14 cellular contexts compared by ENCODE assay signal in the genomic region with DNA sequence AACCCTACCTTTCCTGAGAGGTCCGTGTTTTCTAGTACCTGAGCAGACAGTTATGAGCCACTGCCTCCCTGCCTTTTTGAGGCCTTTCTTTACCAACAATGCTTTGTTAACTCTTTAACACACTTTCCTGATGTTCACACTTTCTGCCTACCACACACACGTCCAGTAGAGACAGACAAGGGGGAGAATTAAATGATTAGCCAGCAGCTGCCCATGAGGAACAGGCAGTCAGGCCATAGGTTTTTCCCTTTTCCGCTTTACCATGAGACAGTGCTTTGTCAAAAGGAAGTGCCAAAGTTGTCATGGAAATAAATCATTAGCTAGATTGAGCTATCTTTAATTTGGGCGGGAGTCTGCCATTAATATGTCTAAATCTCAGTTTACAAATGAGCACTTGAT.
DNase-seq lines count a peak whose midpoint lies in the region; ATAC-seq and TF ChIP-seq lines count a peak whose summit lies in the region.
"Had no signal": no experiment of that assay in that cellular context is flagged by ENCODE, and none has a peak within 500 bp of the region (broad histone marks: within the 10 kb centered on the region; RNA-seq: fewer than 3 reads in every experiment).

No MANE protein-coding gene starts in this region.

- no peak for ATAC-seq in activated CD8-positive, alpha-beta T cell treated with anti-CD3 and anti-CD28 coated beads for 36 hours
- ATAC-seq in HG03135 (IDR thresholded peaks at IDR 0.05; ENCODE audit: unreplicated experiment), result no peak
- ATAC-seq: heart right ventricle had no signal

- no peak for TF ChIP-seq CTCF in activated CD8-positive, alpha-beta T cell treated with anti-CD3 and anti-CD28 coated beads for 36 hours (IDR thresholded peaks at IDR 0.05)
- TF ChIP-seq CTCF in endothelial cell (IDR thresholded peaks at IDR 0.05; ENCODE audit: unreplicated experiment), result no peak

- no peak for DNase-seq in activated CD4-positive, alpha-beta T cell treated with anti-CD3 and anti-CD28 coated beads, Interleukin-2, amount 10 ng/mL, durations not matched to agents 24 days and 14 days
- no peak for DNase-seq in activated CD4-positive, alpha-beta T cell treated with anti-CD3 and anti-CD28 coated beads for 1 hour
- no peak for DNase-seq in activated CD8-positive, alpha-beta T cell treated with anti-CD3 and anti-CD28 coated beads for 36 hours
- DNase-seq in endothelial cell (ENCODE audit: low spot score) (no peak), renal cortical epithelial cell (ENCODE audit: low read depth) (peak; percentile 46), cerebellum (ENCODE audit: low spot score) (no peak)
- no peak for DNase-seq in activated CD4-positive, CD25-positive, alpha-beta regulatory T cell treated with anti-CD3 and anti-CD28 coated beads, Interleukin-2, amount 50 U/mL, for 72 hours
- DNase-seq: ACHN; activated CD4-positive, alpha-beta T cell treated with anti-CD3 and anti-CD28 coated beads for 48 hours; DMS53; heart right ventricle; NCI-H2081; stimulated activated CD4-positive, alpha-beta T cell treated with anti-CD3 and anti-CD28 coated beads, Interleukin-15, amount 100 ng/mL, for 24 hours had no signal

- no peaks in the 10 kb centered on the region for H3K36me3 Mint-ChIP-seq in activated CD4-positive, alpha-beta T cell treated with anti-CD3 and anti-CD28 coated beads, Interleukin-2, amount 10 ng/mL, durations not matched to agents 24 days and 14 days (ENCODE audit: low read depth)
- H3K36me3 Mint-ChIP-seq in activated CD8-positive, alpha-beta T cell treated with anti-CD3 and anti-CD28 coated beads for 36 hours (ENCODE audit: low read depth), result peaks cover 6% of the 10 kb centered on the region
- H3K36me3 Mint-ChIP-seq in endothelial cell (ENCODE audit: low read depth, unreplicated experiment), result no peaks in the 10 kb centered on the region

- no peaks in the 10 kb centered on the region for H3K9me3 Mint-ChIP-seq in activated CD4-positive, alpha-beta T cell treated with anti-CD3 and anti-CD28 coated beads, Interleukin-2, amount 10 ng/mL, durations not matched to agents 24 days and 14 days
- H3K9me3 Mint-ChIP-seq in activated CD8-positive, alpha-beta T cell treated with anti-CD3 and anti-CD28 coated beads for 36 hours, result no peaks in the 10 kb centered on the region
- no peaks in the 10 kb centered on the region for H3K9me3 Mint-ChIP-seq in endothelial cell (ENCODE audit: unreplicated experiment)

- CTCF ChIA-PET in activated CD8-positive, alpha-beta T cell treated with anti-CD3 and anti-CD28 coated beads for 36 hours (lab: Charles Lee), result interaction anchor here (1.8 to 7.7 kb wide), 2 partner anchors 8 to 103 kb away, joined by 4 to 201 read pairs; a partner anchor contains a TSS

- no peaks in the 10 kb centered on the region for H3K27me3 Mint-ChIP-seq in activated CD4-positive, alpha-beta T cell treated with anti-CD3 and anti-CD28 coated beads, Interleukin-2, amount 10 ng/mL, durations not matched to agents 24 days and 14 days
- H3K27me3 Mint-ChIP-seq in activated CD8-positive, alpha-beta T cell treated with anti-CD3 and anti-CD28 coated beads for 36 hours, result no peaks in the 10 kb centered on the region
- no peaks in the 10 kb centered on the region for H3K27me3 Mint-ChIP-seq in endothelial cell (ENCODE audit: unreplicated experiment)

- peaks cover 66% of the 10 kb centered on the region for H3K4me1 Mint-ChIP-seq in activated CD4-positive, alpha-beta T cell treated with anti-CD3 and anti-CD28 coated beads, Interleukin-2, amount 10 ng/mL, durations not matched to agents 24 days and 14 days
- H3K4me1 Mint-ChIP-seq in activated CD8-positive, alpha-beta T cell treated with anti-CD3 and anti-CD28 coated beads for 36 hours (ENCODE audit: low read depth), result peaks cover 81% of the 10 kb centered on the region
- H3K4me1 Mint-ChIP-seq in endothelial cell (ENCODE audit: unreplicated experiment), result peaks cover 40% of the 10 kb centered on the region

- POLR2A ChIA-PET in activated CD8-positive, alpha-beta T cell treated with anti-CD3 and anti-CD28 coated beads for 36 hours (lab: Charles Lee), result interaction anchor here (1.0 to 10.6 kb wide), 3 partner anchors 10 to 101 kb away, joined by 3 to 86 read pairs (median 4); a partner anchor contains a TSS

- peak overlapping the region; percentile 95 for H3K27ac Mint-ChIP-seq in activated CD4-positive, alpha-beta T cell treated with anti-CD3 and anti-CD28 coated beads, Interleukin-2, amount 10 ng/mL, durations not matched to agents 24 days and 14 days
- H3K27ac Mint-ChIP-seq in activated CD8-positive, alpha-beta T cell treated with anti-CD3 and anti-CD28 coated beads for 36 hours, result peak overlapping the region; percentile 97
- peak overlapping the region; percentile 91 for H3K27ac Mint-ChIP-seq in endothelial cell (ENCODE audit: unreplicated experiment)

- intact Hi-C loops in activated CD4-positive, alpha-beta T cell treated with anti-CD3 and anti-CD28 coated beads, Interleukin-2, amount 10 ng/mL, durations not matched to agents 24 days and 14 days (cut with micrococcal nuclease), result no loop called here
- intact Hi-C loops in activated CD8-positive, alpha-beta T cell treated with anti-CD3 and anti-CD28 coated beads for 36 hours (cut with micrococcal nuclease), result loop anchor here (5.0 kb wide), 1 partner anchor 47 kb away; no protein-coding TSS in a partner anchor

- H3K4me3 Mint-ChIP-seq in activated CD4-positive, alpha-beta T cell treated with anti-CD3 and anti-CD28 coated beads, Interleukin-2, amount 10 ng/mL, durations not matched to agents 24 days and 14 days, result peak overlapping the region; percentile 74
- H3K4me3 Mint-ChIP-seq in activated CD8-positive, alpha-beta T cell treated with anti-CD3 and anti-CD28 coated beads for 36 hours, result peak overlapping the region; percentile 80
- no peak overlapping the region for H3K4me3 Mint-ChIP-seq in endothelial cell (ENCODE audit: unreplicated experiment)
